ENCODE assay signal across 11 cellular contexts in genomic region chr12:125092872-125093680, GRCh38. TPM values are rescaled to one million over a fixed set of nuclear protein-coding genes. Genes with fewer than 3 reads are reported as not detected.
A peak's percentile ranks its signal among the peaks of the same experiment; 100 is the strongest.
DNase-seq lines count a peak whose midpoint lies in the region; ATAC-seq, FAIRE-seq and TF ChIP-seq lines count a peak whose summit lies in the region.
"Had no signal": no experiment of that assay in that cellular context is flagged by ENCODE, and none has a peak within 500 bp of the region (broad histone marks: within the 10 kb centered on the region; RNA-seq: fewer than 3 reads in every experiment).

No MANE protein-coding gene starts in this region.

- DNase-seq in GOT3 (lab: John Stamatoyannopoulos, UW) (peak; percentile 7), astrocyte (ENCODE audit: low read depth) (peak; percentile 41), right cardiac atrium (peak; percentile 75 to 81 (median 79)), sciatic nerve (ENCODE audit: low spot score) (no peak), OCI-M2 (lab: John Stamatoyannopoulos, UW; ENCODE audit: unreplicated experiment) (no peak), NCI-H345 treated with DMSO at 0.1 percent for 48 hours (lab: John Stamatoyannopoulos, UW; ENCODE audit: unreplicated experiment) (no peak)
- DNase-seq in activated T-helper 2 cell treated with anti-CD3 and anti-CD28 coated beads, Interferon-gamma antibody, Interleukin-2, Interleukin-4, amounts not matched to agents 10 μg/mL and 5 μg/mL and 100 μg/mL, durations not matched to agents 14 hours and 24 hours and 36 hours (ENCODE audit: low spot score): no peak
- DNase-seq: NCI-H1694, T1000 had no signal

- H3K79me2 ChIP-seq in astrocyte (ENCODE audit: insufficient read depth, low read length): no peaks in the 10 kb centered on the region

- peaks cover 4% of the 10 kb centered on the region for H3K4me1 Mint-ChIP-seq in astrocyte (ENCODE audit: low read depth, unreplicated experiment)
- peaks cover 3% of the 10 kb centered on the region for H3K4me1 Mint-ChIP-seq in activated T-helper 2 cell treated with anti-CD3 and anti-CD28 coated beads, Interferon-gamma antibody, Interleukin-2, Interleukin-4, amounts not matched to agents 10 μg/mL and 5 μg/mL and 100 μg/mL, durations not matched to agents 14 hours and 24 hours and 36 hours (ENCODE audit: low read depth)

- TF ChIP-seq CTCF in astrocyte (IDR thresholded peaks at IDR 0.05; ENCODE audit: insufficient read depth, low read depth, low read length): no peak

- H3K4me3 Mint-ChIP-seq in astrocyte (ENCODE audit: unreplicated experiment): no peak overlapping the region
- H3K4me3 Mint-ChIP-seq in activated T-helper 2 cell treated with anti-CD3 and anti-CD28 coated beads, Interferon-gamma antibody, Interleukin-2, Interleukin-4, amounts not matched to agents 10 μg/mL and 5 μg/mL and 100 μg/mL, durations not matched to agents 14 hours and 24 hours and 36 hours (ENCODE audit: low read depth): no peak overlapping the region
- H3K4me3 Mint-ChIP-seq: activated naive CD4-positive, alpha-beta T cell treated with anti-CD3 and anti-CD28 coated beads, Interleukin-2, amount 50 U/mL, for 24 hours had no signal

- H3K27ac Mint-ChIP-seq in astrocyte (ENCODE audit: unreplicated experiment): no peak overlapping the region
- H3K27ac Mint-ChIP-seq in activated T-helper 2 cell treated with anti-CD3 and anti-CD28 coated beads, Interferon-gamma antibody, Interleukin-2, Interleukin-4, amounts not matched to agents 10 μg/mL and 5 μg/mL and 100 μg/mL, durations not matched to agents 14 hours and 24 hours and 36 hours: no peak overlapping the region
- H3K27ac Mint-ChIP-seq: activated naive CD4-positive, alpha-beta T cell treated with anti-CD3 and anti-CD28 coated beads, Interleukin-2, amount 50 U/mL, for 24 hours had no signal

- H3K9ac ChIP-seq in astrocyte (ENCODE audit: low read length): peak overlapping the region; percentile 23

- no peaks in the 10 kb centered on the region for H3K9me3 Mint-ChIP-seq in astrocyte (ENCODE audit: unreplicated experiment)
- H3K9me3 Mint-ChIP-seq in activated T-helper 2 cell treated with anti-CD3 and anti-CD28 coated beads, Interferon-gamma antibody, Interleukin-2, Interleukin-4, amounts not matched to agents 10 μg/mL and 5 μg/mL and 100 μg/mL, durations not matched to agents 14 hours and 24 hours and 36 hours: no peaks in the 10 kb centered on the region
- H3K9me3 Mint-ChIP-seq: activated naive CD4-positive, alpha-beta T cell treated with anti-CD3 and anti-CD28 coated beads, Interleukin-2, amount 50 U/mL, for 24 hours had no signal

- H3K27me3 Mint-ChIP-seq in astrocyte (ENCODE audit: low read depth, unreplicated experiment): peaks cover 2% of the 10 kb centered on the region
- no peaks in the 10 kb centered on the region for H3K27me3 Mint-ChIP-seq in activated T-helper 2 cell treated with anti-CD3 and anti-CD28 coated beads, Interferon-gamma antibody, Interleukin-2, Interleukin-4, amounts not matched to agents 10 μg/mL and 5 μg/mL and 100 μg/mL, durations not matched to agents 14 hours and 24 hours and 36 hours (ENCODE audit: low read depth)
- H3K27me3 Mint-ChIP-seq: activated naive CD4-positive, alpha-beta T cell treated with anti-CD3 and anti-CD28 coated beads, Interleukin-2, amount 50 U/mL, for 24 hours had no signal

- H3K4me2 ChIP-seq in astrocyte (ENCODE audit: low read length): peak overlapping the region; percentile 32

- H3K9me3 ChIP-seq in astrocyte (ENCODE audit: insufficient read depth, low read depth, low read length) (no peaks in the 10 kb centered on the region), right cardiac atrium (ENCODE audit: control insufficient read depth, low read length) (no peaks in the 10 kb centered on the region)

- intact Hi-C loops in right cardiac atrium (cut with DNase I) (no loop called here), sciatic nerve (cut with DNase I) (no loop called here)
- intact Hi-C loops in activated T-helper 2 cell treated with anti-CD3 and anti-CD28 coated beads, Interferon-gamma antibody, Interleukin-2, Interleukin-4, amounts not matched to agents 10 μg/mL and 5 μg/mL and 100 μg/mL, durations not matched to agents 14 hours and 24 hours and 36 hours (cut with micrococcal nuclease): no loop called here

- peaks cover 18% of the 10 kb centered on the region for H3K36me3 Mint-ChIP-seq in astrocyte (ENCODE audit: low read depth, unreplicated experiment)
- peaks cover 21% of the 10 kb centered on the region for H3K36me3 Mint-ChIP-seq in activated T-helper 2 cell treated with anti-CD3 and anti-CD28 coated beads, Interferon-gamma antibody, Interleukin-2, Interleukin-4, amounts not matched to agents 10 μg/mL and 5 μg/mL and 100 μg/mL, durations not matched to agents 14 hours and 24 hours and 36 hours (ENCODE audit: low read depth)

- no peak overlapping the region for H2AFZ ChIP-seq in astrocyte (ENCODE audit: low read depth, low read length)

- H3K4me3 ChIP-seq in astrocyte (ENCODE audit: insufficient read depth, low read depth, low read length) (no peak overlapping the region), right cardiac atrium (ENCODE audit: low read length) (no peak overlapping the region)

- ATAC-seq in right cardiac atrium (peak; percentile 67 to 79), sciatic nerve (peak; percentile 32), HG02938 (IDR thresholded peaks at IDR 0.05; ENCODE audit: unreplicated experiment) (no peak)

- H3K36me3 ChIP-seq in astrocyte (ENCODE audit: insufficient read depth, low read length): no peaks in the 10 kb centered on the region

- H4K20me1 ChIP-seq in astrocyte (ENCODE audit: insufficient read depth, low read length): peaks cover 74% of the 10 kb centered on the region

- H3K27me3 ChIP-seq in astrocyte (ENCODE audit: insufficient read depth, low read length) (no peaks in the 10 kb centered on the region), right cardiac atrium (ENCODE audit: control insufficient read depth, insufficient read depth) (no peaks in the 10 kb centered on the region)

- H3K4me1 ChIP-seq in astrocyte (ENCODE audit: insufficient read depth, low read length) (peaks cover 8% of the 10 kb centered on the region), right cardiac atrium (ENCODE audit: control insufficient read depth, insufficient read depth, low read length) (no peaks in the 10 kb centered on the region)

- FAIRE-seq in astrocyte (lab: Jason Lieb, UNC): no peak

- H3K27ac ChIP-seq in astrocyte (ENCODE audit: low read depth, low read length) (no peak overlapping the region), right cardiac atrium (ENCODE audit: low read length) (no peak overlapping the region)

- WGBS in right cardiac atrium: 57% methylated on average over 19 of the region's 19 CpGs

RNA-seq across cellular contexts. Expression of gene AACS, which starts 27.8 kb away (rescaled TPM):
- total RNA-seq in astrocyte: 22.0 and 22.5 TPM in 2 replicates
- 10 to 100 TPM; 11.2 to 12.4 (median 11.7) TPM for total RNA-seq in right cardiac atrium
- polyA plus RNA-seq in right cardiac atrium: 11.1 TPM
- total RNA-seq in sciatic nerve: 19.6 TPM
- total RNA-seq in activated T-helper 2 cell treated with anti-CD3 and anti-CD28 coated beads, Interferon-gamma antibody, Interleukin-2, Interleukin-4, amounts not matched to agents 10 μg/mL and 5 μg/mL and 100 μg/mL, durations not matched to agents 14 hours and 24 hours and 36 hours: 45.5 and 46.9 TPM in 2 replicates

Comparison
In these comparisons a context has a peak if more than half of its experiments do, and no peak if none do; other contexts are left out.
1. DNase-seq: peak in GOT3 (single experiment), astrocyte (single experiment) and right cardiac atrium (3 of 3); none in sciatic nerve (single experiment), OCI-M2 (single experiment), NCI-H345 treated with DMSO at 0.1 percent for 48 hours (single experiment) and activated T-helper 2 cell treated with anti-CD3 and anti-CD28 coated beads, Interferon-gamma antibody, Interleukin-2, Interleukin-4, amounts not matched to agents 10 μg/mL and 5 μg/mL and 100 μg/mL, durations not matched to agents 14 hours and 24 hours and 36 hours (single experiment).